ENCODE assay signal across 1 cellular context in the genomic region with DNA sequence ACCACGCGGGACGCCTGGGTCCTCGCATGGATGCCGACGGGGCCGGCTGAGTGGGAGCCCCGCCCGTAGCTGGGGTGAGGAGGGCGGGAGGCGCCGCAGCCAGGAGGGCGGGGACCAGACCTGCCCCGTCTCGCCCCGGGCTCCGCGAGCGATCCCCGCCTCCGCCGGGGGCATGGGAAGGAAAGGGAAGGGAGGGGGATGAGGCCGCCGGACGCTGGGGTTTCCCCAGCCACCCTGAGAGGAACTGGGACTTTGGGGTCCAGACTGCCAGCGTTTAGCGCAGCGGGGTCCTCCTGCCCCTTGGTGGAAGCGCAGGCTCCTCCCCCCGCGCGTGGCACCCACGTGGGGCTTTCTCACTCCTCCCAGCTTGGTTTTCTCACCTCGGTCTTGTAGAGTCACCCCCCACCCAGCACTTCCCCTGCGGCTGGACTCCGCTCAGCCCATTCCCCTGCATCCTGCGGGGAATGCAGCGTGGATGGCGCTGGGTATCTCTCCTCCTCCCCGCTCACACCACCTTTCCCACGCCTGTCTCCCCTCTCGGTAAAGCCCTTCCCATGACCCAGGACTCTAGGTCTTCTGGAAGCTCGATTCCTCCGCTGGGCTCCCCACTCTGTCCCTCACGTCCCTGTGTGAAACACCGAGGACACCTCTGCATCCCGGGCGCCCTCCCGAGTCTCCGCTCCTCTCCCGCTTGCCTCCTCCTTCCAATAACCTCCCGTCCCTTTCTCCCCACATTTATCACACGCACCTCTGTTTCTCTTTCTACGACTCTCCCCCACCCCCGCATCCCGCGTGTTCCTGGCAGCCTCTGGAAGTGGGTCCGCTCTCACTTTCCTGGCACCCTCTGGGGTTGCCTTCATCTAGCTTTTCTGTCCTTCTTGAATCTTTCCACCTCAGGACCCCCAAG.
TF ChIP-seq lines count a peak whose summit lies in the region.

No MANE protein-coding gene starts in this region.

TF ChIP-seq in K562, 482 proteins besides CTCF, POLR2A, EP300 and RAD21 (continues in another document):
- TF ChIP-seq CTBP1 (IDR thresholded peaks at IDR 0.05; ENCODE audit: borderline replicate concordance) (no peak), NFIX (CRISPR knock-in tag; IDR thresholded peaks at IDR 0.05; ENCODE audit: low read depth) (no peak), TCFL5 (CRISPR knock-in tag; conservative IDR thresholded peaks at IDR 0.05) (no peak), FOXK1 (CRISPR knock-in tag; IDR thresholded peaks at IDR 0.05; ENCODE audit: borderline replicate concordance) (no peak), ZNF584 (CRISPR knock-in tag; IDR thresholded peaks at IDR 0.05; ENCODE audit: low read depth) (no peak), ETV6 (IDR thresholded peaks at IDR 0.05; ENCODE audit: borderline replicate concordance in 1 of 2, low read depth in 2 of 2, low read length in 1 of 2) (no peak), ETV6 (CRISPR knock-in tag; IDR thresholded peaks at IDR 0.05; ENCODE audit: borderline replicate concordance) (no peak), ZNF311 (CRISPR knock-in tag; IDR thresholded peaks at IDR 0.05) (no peak), ZNF764 (CRISPR knock-in tag; IDR thresholded peaks at IDR 0.05; ENCODE audit: low read depth) (no peak), MAFG (tag; conservative IDR thresholded peaks at IDR 0.05) (no peak), MIER1 (IDR thresholded peaks at IDR 0.05; ENCODE audit: low read depth) (no peak), ADNP (tag; IDR thresholded peaks at IDR 0.05) (no peak), POLR2G (IDR thresholded peaks at IDR 0.05; ENCODE audit: low read depth, low read length) (peak; percentile 73), ZNF253 (CRISPR knock-in tag; conservative IDR thresholded peaks at IDR 0.05) (no peak), TAL1 (IDR thresholded peaks at IDR 0.05) (no peak), BRD9 (IDR thresholded peaks at IDR 0.05; ENCODE audit: low read depth, partially characterized antibody) (no peak), TRIM24 (IDR thresholded peaks at IDR 0.05) (no peak), ARNT (IDR thresholded peaks at IDR 0.05) (no peak), SP2 (IDR thresholded peaks at IDR 0.05; ENCODE audit: extremely low read depth, low read depth, low read length, poor library complexity, severe bottlenecking) (no peak), NCOR1 (IDR thresholded peaks at IDR 0.05) (no peak), MECOM (CRISPR knock-in tag; IDR thresholded peaks at IDR 0.05) (no peak), SAFB (IDR thresholded peaks at IDR 0.05; ENCODE audit: borderline replicate concordance, low read depth, low read length) (peak; percentile 67), U2AF1 (optimal IDR thresholded peaks at IDR 0.05; ENCODE audit: low read depth, low read length) (no peak), SREBF2 (CRISPR knock-in tag; IDR thresholded peaks at IDR 0.05) (no peak), PHF21A (IDR thresholded peaks at IDR 0.05; ENCODE audit: borderline replicate concordance, low read depth) (no peak), MEF2D (tag; conservative IDR thresholded peaks at IDR 0.05; ENCODE audit: low read depth) (no peak), ZNF696 (CRISPR knock-in tag; conservative IDR thresholded peaks at IDR 0.05) (no peak), ZNF77 (CRISPR knock-in tag; IDR thresholded peaks at IDR 0.05) (no peak), HDAC3 (IDR thresholded peaks at IDR 0.05; ENCODE audit: borderline replicate concordance, partially characterized antibody) (no peak), ZNF561 (CRISPR knock-in tag; conservative IDR thresholded peaks at IDR 0.05) (no peak)
- TF ChIP-seq, protein P1, sequence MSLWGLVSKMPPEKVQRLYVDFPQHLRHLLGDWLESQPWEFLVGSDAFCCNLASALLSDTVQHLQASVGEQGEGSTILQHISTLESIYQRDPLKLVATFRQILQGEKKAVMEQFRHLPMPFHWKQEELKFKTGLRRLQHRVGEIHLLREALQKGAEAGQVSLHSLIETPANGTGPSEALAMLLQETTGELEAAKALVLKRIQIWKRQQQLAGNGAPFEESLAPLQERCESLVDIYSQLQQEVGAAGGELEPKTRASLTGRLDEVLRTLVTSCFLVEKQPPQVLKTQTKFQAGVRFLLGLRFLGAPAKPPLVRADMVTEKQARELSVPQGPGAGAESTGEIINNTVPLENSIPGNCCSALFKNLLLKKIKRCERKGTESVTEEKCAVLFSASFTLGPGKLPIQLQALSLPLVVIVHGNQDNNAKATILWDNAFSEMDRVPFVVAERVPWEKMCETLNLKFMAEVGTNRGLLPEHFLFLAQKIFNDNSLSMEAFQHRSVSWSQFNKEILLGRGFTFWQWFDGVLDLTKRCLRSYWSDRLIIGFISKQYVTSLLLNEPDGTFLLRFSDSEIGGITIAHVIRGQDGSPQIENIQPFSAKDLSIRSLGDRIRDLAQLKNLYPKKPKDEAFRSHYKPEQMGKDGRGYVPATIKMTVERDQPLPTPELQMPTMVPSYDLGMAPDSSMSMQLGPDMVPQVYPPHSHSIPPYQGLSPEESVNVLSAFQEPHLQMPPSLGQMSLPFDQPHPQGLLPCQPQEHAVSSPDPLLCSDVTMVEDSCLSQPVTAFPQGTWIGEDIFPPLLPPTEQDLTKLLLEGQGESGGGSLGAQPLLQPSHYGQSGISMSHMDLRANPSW (CRISPR knock-in tag; IDR thresholded peaks at IDR 0.05) = 0 out of 2 replicates have a peak, but pooled peaks have one; percentile 62
- TF ChIP-seq, protein P2, sequence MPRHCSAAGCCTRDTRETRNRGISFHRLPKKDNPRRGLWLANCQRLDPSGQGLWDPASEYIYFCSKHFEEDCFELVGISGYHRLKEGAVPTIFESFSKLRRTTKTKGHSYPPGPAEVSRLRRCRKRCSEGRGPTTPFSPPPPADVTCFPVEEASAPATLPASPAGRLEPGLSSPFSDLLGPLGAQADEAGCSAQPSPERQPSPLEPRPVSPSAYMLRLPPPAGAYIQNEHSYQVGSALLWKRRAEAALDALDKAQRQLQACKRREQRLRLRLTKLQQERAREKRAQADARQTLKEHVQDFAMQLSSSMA (CRISPR knock-in tag; IDR thresholded peaks at IDR 0.05) = no peak
- TF ChIP-seq, protein P3, sequence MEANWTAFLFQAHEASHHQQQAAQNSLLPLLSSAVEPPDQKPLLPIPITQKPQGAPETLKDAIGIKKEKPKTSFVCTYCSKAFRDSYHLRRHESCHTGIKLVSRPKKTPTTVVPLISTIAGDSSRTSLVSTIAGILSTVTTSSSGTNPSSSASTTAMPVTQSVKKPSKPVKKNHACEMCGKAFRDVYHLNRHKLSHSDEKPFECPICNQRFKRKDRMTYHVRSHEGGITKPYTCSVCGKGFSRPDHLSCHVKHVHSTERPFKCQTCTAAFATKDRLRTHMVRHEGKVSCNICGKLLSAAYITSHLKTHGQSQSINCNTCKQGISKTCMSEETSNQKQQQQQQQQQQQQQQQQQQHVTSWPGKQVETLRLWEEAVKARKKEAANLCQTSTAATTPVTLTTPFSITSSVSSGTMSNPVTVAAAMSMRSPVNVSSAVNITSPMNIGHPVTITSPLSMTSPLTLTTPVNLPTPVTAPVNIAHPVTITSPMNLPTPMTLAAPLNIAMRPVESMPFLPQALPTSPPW (CRISPR knock-in tag; IDR thresholded peaks at IDR 0.05) = peak; percentile 74
- TF ChIP-seq, protein P4, sequence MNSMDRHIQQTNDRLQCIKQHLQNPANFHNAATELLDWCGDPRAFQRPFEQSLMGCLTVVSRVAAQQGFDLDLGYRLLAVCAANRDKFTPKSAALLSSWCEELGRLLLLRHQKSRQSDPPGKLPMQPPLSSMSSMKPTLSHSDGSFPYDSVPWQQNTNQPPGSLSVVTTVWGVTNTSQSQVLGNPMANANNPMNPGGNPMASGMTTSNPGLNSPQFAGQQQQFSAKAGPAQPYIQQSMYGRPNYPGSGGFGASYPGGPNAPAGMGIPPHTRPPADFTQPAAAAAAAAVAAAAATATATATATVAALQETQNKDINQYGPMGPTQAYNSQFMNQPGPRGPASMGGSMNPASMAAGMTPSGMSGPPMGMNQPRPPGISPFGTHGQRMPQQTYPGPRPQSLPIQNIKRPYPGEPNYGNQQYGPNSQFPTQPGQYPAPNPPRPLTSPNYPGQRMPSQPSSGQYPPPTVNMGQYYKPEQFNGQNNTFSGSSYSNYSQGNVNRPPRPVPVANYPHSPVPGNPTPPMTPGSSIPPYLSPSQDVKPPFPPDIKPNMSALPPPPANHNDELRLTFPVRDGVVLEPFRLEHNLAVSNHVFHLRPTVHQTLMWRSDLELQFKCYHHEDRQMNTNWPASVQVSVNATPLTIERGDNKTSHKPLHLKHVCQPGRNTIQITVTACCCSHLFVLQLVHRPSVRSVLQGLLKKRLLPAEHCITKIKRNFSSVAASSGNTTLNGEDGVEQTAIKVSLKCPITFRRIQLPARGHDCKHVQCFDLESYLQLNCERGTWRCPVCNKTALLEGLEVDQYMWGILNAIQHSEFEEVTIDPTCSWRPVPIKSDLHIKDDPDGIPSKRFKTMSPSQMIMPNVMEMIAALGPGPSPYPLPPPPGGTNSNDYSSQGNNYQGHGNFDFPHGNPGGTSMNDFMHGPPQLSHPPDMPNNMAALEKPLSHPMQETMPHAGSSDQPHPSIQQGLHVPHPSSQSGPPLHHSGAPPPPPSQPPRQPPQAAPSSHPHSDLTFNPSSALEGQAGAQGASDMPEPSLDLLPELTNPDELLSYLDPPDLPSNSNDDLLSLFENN (IDR thresholded peaks at IDR 0.05; ENCODE audit: low read depth in 2 of 2, low read length in 2 of 2) = no peak
- TF ChIP-seq, protein P5, sequence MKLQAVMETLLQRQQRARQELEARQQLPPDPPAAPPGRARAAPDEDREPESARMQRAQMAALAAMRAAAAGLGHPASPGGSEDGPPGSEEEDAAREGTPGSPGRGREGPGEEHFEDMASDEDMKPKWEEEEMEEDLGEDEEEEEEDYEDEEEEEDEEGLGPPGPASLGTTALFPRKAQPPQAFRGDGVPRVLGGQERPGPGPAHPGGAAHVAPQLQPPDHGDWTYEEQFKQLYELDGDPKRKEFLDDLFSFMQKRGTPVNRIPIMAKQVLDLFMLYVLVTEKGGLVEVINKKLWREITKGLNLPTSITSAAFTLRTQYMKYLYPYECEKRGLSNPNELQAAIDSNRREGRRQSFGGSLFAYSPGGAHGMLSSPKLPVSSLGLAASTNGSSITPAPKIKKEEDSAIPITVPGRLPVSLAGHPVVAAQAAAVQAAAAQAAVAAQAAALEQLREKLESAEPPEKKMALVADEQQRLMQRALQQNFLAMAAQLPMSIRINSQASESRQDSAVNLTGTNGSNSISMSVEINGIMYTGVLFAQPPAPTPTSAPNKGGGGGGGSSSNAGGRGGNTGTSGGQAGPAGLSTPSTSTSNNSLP (IDR thresholded peaks at IDR 0.05; ENCODE audit: borderline replicate concordance, low read depth, low read length) = no peak
- TF ChIP-seq, protein P6, sequence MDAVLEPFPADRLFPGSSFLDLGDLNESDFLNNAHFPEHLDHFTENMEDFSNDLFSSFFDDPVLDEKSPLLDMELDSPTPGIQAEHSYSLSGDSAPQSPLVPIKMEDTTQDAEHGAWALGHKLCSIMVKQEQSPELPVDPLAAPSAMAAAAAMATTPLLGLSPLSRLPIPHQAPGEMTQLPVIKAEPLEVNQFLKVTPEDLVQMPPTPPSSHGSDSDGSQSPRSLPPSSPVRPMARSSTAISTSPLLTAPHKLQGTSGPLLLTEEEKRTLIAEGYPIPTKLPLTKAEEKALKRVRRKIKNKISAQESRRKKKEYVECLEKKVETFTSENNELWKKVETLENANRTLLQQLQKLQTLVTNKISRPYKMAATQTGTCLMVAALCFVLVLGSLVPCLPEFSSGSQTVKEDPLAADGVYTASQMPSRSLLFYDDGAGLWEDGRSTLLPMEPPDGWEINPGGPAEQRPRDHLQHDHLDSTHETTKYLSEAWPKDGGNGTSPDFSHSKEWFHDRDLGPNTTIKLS (IDR thresholded peaks at IDR 0.05; ENCODE audit: borderline replicate concordance, low read depth) = no peak
- TF ChIP-seq, protein P7, sequence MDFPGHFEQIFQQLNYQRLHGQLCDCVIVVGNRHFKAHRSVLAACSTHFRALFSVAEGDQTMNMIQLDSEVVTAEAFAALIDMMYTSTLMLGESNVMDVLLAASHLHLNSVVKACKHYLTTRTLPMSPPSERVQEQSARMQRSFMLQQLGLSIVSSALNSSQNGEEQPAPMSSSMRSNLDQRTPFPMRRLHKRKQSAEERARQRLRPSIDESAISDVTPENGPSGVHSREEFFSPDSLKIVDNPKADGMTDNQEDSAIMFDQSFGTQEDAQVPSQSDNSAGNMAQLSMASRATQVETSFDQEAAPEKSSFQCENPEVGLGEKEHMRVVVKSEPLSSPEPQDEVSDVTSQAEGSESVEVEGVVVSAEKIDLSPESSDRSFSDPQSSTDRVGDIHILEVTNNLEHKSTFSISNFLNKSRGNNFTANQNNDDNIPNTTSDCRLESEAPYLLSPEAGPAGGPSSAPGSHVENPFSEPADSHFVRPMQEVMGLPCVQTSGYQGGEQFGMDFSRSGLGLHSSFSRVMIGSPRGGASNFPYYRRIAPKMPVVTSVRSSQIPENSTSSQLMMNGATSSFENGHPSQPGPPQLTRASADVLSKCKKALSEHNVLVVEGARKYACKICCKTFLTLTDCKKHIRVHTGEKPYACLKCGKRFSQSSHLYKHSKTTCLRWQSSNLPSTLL (IDR thresholded peaks at IDR 0.05) = no peak
- TF ChIP-seq, protein P8, sequence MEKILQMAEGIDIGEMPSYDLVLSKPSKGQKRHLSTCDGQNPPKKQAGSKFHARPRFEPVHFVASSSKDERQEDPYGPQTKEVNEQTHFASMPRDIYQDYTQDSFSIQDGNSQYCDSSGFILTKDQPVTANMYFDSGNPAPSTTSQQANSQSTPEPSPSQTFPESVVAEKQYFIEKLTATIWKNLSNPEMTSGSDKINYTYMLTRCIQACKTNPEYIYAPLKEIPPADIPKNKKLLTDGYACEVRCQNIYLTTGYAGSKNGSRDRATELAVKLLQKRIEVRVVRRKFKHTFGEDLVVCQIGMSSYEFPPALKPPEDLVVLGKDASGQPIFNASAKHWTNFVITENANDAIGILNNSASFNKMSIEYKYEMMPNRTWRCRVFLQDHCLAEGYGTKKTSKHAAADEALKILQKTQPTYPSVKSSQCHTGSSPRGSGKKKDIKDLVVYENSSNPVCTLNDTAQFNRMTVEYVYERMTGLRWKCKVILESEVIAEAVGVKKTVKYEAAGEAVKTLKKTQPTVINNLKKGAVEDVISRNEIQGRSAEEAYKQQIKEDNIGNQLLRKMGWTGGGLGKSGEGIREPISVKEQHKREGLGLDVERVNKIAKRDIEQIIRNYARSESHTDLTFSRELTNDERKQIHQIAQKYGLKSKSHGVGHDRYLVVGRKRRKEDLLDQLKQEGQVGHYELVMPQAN (IDR thresholded peaks at IDR 0.05; ENCODE audit: borderline replicate concordance) = no peak
- TF ChIP-seq, protein P9, sequence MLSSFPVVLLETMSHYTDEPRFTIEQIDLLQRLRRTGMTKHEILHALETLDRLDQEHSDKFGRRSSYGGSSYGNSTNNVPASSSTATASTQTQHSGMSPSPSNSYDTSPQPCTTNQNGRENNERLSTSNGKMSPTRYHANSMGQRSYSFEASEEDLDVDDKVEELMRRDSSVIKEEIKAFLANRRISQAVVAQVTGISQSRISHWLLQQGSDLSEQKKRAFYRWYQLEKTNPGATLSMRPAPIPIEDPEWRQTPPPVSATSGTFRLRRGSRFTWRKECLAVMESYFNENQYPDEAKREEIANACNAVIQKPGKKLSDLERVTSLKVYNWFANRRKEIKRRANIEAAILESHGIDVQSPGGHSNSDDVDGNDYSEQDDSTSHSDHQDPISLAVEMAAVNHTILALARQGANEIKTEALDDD (IDR thresholded peaks at IDR 0.05) = no peak
